1 cellular context compared by ENCODE assay signal in the genomic region with DNA sequence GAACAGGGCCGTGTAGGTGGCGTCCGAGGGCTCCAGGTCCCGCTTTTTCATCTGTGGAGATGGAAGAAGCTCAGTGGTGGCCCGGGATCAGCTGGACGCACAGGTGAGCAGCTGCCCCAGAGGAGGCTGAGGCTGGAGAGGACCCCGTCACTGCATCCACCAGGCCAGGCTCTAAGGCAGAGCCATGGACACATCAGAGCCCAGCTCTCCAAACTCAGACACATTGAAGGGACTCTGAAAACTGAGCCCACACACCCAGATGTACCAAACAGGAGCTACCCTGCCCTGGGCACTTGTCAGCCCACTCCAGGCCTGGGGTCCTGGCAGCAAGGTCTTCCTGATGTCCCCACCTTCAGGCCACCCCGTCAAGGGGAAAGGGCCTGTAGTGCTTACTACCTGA.
TF ChIP-seq lines count a peak whose summit lies in the region.

No MANE protein-coding gene starts in this region.

TF ChIP-seq in H1, 55 proteins besides CTCF, POLR2A, EP300 and RAD21:
- no peak for TF ChIP-seq BRCA1 (IDR thresholded peaks at IDR 0.05; ENCODE audit: low read depth, low read length)
- no peak for TF ChIP-seq SIRT6 (IDR thresholded peaks at IDR 0.05; ENCODE audit: low read length)
- TF ChIP-seq ZNF274 (IDR thresholded peaks at IDR 0.05; ENCODE audit: borderline replicate concordance, extremely low read depth, low read length): no peak
- TF ChIP-seq RXRA (IDR thresholded peaks at IDR 0.05; ENCODE audit: insufficient read depth, low read depth, low read length): no peak
- no peak for TF ChIP-seq MAFK (IDR thresholded peaks at IDR 0.05; ENCODE audit: low read depth, low read length)
- no peak for TF ChIP-seq USF2 (IDR thresholded peaks at IDR 0.05; ENCODE audit: low read length)
- no peak for TF ChIP-seq ASH2L (IDR thresholded peaks at IDR 0.05; ENCODE audit: low read length)
- TF ChIP-seq EGR1 (IDR thresholded peaks at IDR 0.05; ENCODE audit: borderline replicate concordance, low read depth, low read length): no peak
- TF ChIP-seq TAF7 (optimal IDR thresholded peaks at IDR 0.05; ENCODE audit: borderline replicate concordance, low read depth, low read length): no peak
- TF ChIP-seq BCL11A (IDR thresholded peaks at IDR 0.05; ENCODE audit: low read depth in 2 of 2, low read length in 2 of 2): no peak
- TF ChIP-seq SP2 (IDR thresholded peaks at IDR 0.05; ENCODE audit: low read length): no peak
- TF ChIP-seq YY1 (IDR thresholded peaks at IDR 0.05; ENCODE audit: low read depth, low read length): no peak
- no peak for TF ChIP-seq TAF1 (IDR thresholded peaks at IDR 0.05; ENCODE audit: low read depth, low read length)
- no peak for TF ChIP-seq RBBP5 (IDR thresholded peaks at IDR 0.05; ENCODE audit: borderline replicate concordance, low read depth, low read length)
- TF ChIP-seq E2F6 (IDR thresholded peaks at IDR 0.05): no peak
